ENCODE assay signal across 25 cellular contexts in the genomic region with DNA sequence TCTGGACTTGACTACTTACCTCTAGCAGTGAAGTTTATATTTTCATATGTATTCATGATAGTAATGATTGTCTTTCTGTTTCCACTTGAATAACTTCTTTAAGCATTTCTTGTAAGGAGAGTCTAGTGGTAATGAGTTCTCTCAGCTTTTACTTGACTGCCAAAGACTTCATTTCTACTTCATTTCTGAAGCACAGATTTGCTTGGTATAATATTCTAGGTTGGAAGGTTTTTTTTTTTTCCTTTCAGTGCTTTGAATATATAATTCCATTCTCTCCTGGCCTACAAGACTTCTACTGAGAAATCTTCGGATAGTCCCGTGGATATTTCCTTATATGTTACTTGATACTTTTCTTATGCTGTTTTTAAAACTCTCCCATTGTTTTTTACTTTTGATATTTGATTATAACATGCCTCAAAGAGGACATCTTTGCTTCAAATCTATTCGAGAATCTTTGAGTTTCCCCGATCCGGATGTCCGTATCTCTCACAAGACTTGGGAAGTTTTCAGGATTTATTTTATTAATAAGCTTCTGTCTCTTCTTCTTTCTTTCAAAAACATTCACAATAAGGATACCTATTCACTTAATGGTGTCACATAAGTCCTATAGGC.
"Had no signal": no experiment of that assay in that cellular context is flagged by ENCODE, and none has a peak within 500 bp of the region (broad histone marks: within the 10 kb centered on the region; RNA-seq: fewer than 3 reads in every experiment).

No MANE protein-coding gene starts in this region.

- H3K36me3 ChIP-seq: stomach, suprapubic skin, thoracic aorta, thyroid gland, tibial artery, tibial nerve, upper lobe of left lung, upper lobe of right lung, uterus, vagina had no signal

- DNase-seq: stimulated activated CD4-positive, alpha-beta T cell treated with anti-CD3 and anti-CD28 coated beads, Interleukin-2, amount 100 ng/mL, for 48 hours; stimulated activated CD4-positive, alpha-beta T cell treated with anti-CD3 and anti-CD28 coated beads, Interleukin-4, amount 100 ng/mL, for 1 hour; stimulated activated CD4-positive, alpha-beta T cell treated with anti-CD3 and anti-CD28 coated beads, Interleukin-4, amount 100 ng/mL, for 24 hours; stimulated activated CD4-positive, alpha-beta T cell treated with anti-CD3 and anti-CD28 coated beads, Interleukin-4, amount 100 ng/mL, for 4 hours; stimulated activated CD8-positive, alpha-beta memory T cell treated with anti-CD3 and anti-CD28 coated beads, Interleukin-4, amount 100 ng/mL, for 48 hours; stimulated activated naive B cell treated with anti-CD40 and anti-IgM and Interleukin-4, amounts not matched to agents 10 μg/mL and 1 μg/mL and 100 μg/mL, for 72 hours; stimulated activated naive CD4-positive, alpha-beta T cell; stimulated activated naive CD4-positive, alpha-beta T cell treated with Interleukin-2 at 50 U/mL for 16 hours; stimulated activated naive CD8-positive, alpha-beta T cell treated with anti-CD3 and anti-CD28 coated beads, Interleukin-15, amount 100 ng/mL, for 72 hours; stomach; substantia nigra; testis; thyroid gland; tibial artery; transverse colon; trophoblast cell; upper lobe of left lung; upper lobe of right lung; uterus had no signal

- H3K4me1 ChIP-seq: stomach, suprapubic skin, testis, thyroid gland, tibial artery, tibial nerve, transverse colon, upper lobe of left lung, upper lobe of right lung, uterus, vagina had no signal

- H3K4me3 ChIP-seq: stomach, suprapubic skin, testis, thoracic aorta, thyroid gland, tibial artery, tibial nerve, transverse colon, upper lobe of left lung, upper lobe of right lung, uterus, vagina had no signal

- ATAC-seq: stimulated activated effector memory CD8-positive, alpha-beta T cell treated with anti-CD3 and anti-CD28 coated beads, Interleukin-12 subunit alpha, Interleukin-12 subunit beta, amount 100 ng/mL, for 72 hours; stimulated activated memory B cell treated with anti-CD40 and anti-IgM and Interleukin-4, amounts not matched to agents 10 μg/mL and 1 μg/mL and 100 μg/mL, for 72 hours; stimulated activated naive B cell treated with anti-CD40 and anti-IgM and Interleukin-4, amounts not matched to agents 10 μg/mL and 1 μg/mL and 100 μg/mL, for 72 hours; stimulated activated naive CD8-positive, alpha-beta T cell treated with anti-CD3 and anti-CD28 coated beads, Interleukin-15, amount 100 ng/mL, for 72 hours; upper lobe of right lung had no signal

- H3K27ac ChIP-seq: stomach, suprapubic skin, testis, thoracic aorta, thyroid gland, tibial artery, tibial nerve, transverse colon, upper lobe of left lung, upper lobe of right lung, uterus, vagina had no signal

- H3K9me3 ChIP-seq: testis, thyroid gland, tibial artery, upper lobe of right lung, vagina had no signal
